8 cellular contexts compared by ENCODE assay signal in genomic region chr2:169584005-169584877, GRCh38. TPM values are rescaled to one million over a fixed set of nuclear protein-coding genes. Genes with fewer than 3 reads are reported as not detected.
DNase-seq lines count a peak whose midpoint lies in the region; ATAC-seq and TF ChIP-seq lines count a peak whose summit lies in the region.

Gene PPIG (plus strand): TSS chr2:169584351. CDS start chr2:169604042, 19,691 bp downstream.

- no peaks in the 10 kb centered on the region for H3K79me1 ChIP-seq in H9 (ENCODE audit: insufficient read depth, low read depth, low read length, poor library complexity, severe bottlenecking)

- H3K27ac Mint-ChIP-seq in H9 = peak within 1 kb of the TSS; percentile 100

- H3K4me2 ChIP-seq in H9 (ENCODE audit: insufficient read depth, insufficient read length, low read length) = peak within 1 kb of the TSS; percentile 95

- H3K4me3 Mint-ChIP-seq in H9 = peak within 1 kb of the TSS; percentile 99 to 100

- H2BK20ac ChIP-seq in H9 (ENCODE audit: low read depth, low read length, poor library complexity, severe bottlenecking) = no peak within 1 kb of the TSS

- H3T11ph ChIP-seq in H9 (ENCODE audit: low read length) = no peak within 1 kb of the TSS

- H2BK15ac ChIP-seq in H9 (ENCODE audit: low read depth, low read length) = 0 out of 2 replicates have a peak within 1 kb of the TSS, but pooled peaks have one; percentile 10

- H3K27ac ChIP-seq in H9 (ENCODE audit: insufficient read length, low read depth, low read length) = peak within 1 kb of the TSS; percentile 95
- H3K27ac ChIP-seq in SJSA1 = peak within 1 kb of the TSS; percentile 95
- H3K27ac ChIP-seq in gastroesophageal sphincter = peak within 1 kb of the TSS; percentile 87 to 99 (median 98)
- H3K27ac ChIP-seq in neutrophil = peak within 1 kb of the TSS; percentile 96
- H3K27ac ChIP-seq in substantia nigra (ENCODE audit: low read depth, low read length, poor library complexity, severe bottlenecking) = peak within 1 kb of the TSS; percentile 94

- peak within 1 kb of the TSS; percentile 55 for H2BK12ac ChIP-seq in H9 (ENCODE audit: insufficient read length, low read depth, low read length)

- peak within 1 kb of the TSS; percentile 67 for H4K8ac ChIP-seq in H9 (replicated peaks; ENCODE audit: insufficient read length, low read depth, low read length)

- peak within 1 kb of the TSS; percentile 99 for H3K14ac ChIP-seq in H9 (ENCODE audit: insufficient read depth, low read length)

- no peak for TF ChIP-seq CTCF in H9 (conservative IDR thresholded peaks at IDR 0.05)
- peak in 1 of 4 experiments; percentile 6 for TF ChIP-seq CTCF in gastroesophageal sphincter (IDR thresholded peaks at IDR 0.05)
- no peak for TF ChIP-seq CTCF in neutrophil (IDR thresholded peaks at IDR 0.05)

- peaks cover 15 to 19% of the 10 kb centered on the region in 2 experiments for H3K9me3 Mint-ChIP-seq in H9

- peaks cover 6 to 23% (median 12%) of the 10 kb centered on the region in 3 experiments for H3K36me3 Mint-ChIP-seq in H9 (ENCODE audit: insufficient read depth in 1 of 3, low read depth in 3 of 3)

- peak within 1 kb of the TSS; percentile 96 for H2BK5ac ChIP-seq in H9 (ENCODE audit: insufficient read length, low read length)

- H3K27me3 ChIP-seq in H9 (ENCODE audit: insufficient read depth, low read length) = no peaks in the 10 kb centered on the region
- H3K27me3 ChIP-seq in MG63 = no peaks in the 10 kb centered on the region
- no peaks in the 10 kb centered on the region for H3K27me3 ChIP-seq in SJSA1 (replicated peaks)
- no peaks in the 10 kb centered on the region for H3K27me3 ChIP-seq in gastroesophageal sphincter
- no peaks in the 10 kb centered on the region for H3K27me3 ChIP-seq in neutrophil

- H4K91ac ChIP-seq in H9 (ENCODE audit: insufficient read length, low read depth, low read length) = peak within 1 kb of the TSS; percentile 12

- H4K20me1 ChIP-seq in H9 (ENCODE audit: control insufficient read depth, insufficient read depth, insufficient read length) = no peaks in the 10 kb centered on the region

- peak within 1 kb of the TSS; percentile 89 for H3K56ac ChIP-seq in H9 (ENCODE audit: insufficient read length, low read depth, low read length)

- H4K5ac ChIP-seq in H9 (ENCODE audit: insufficient read length, low read depth, low read length) = peak within 1 kb of the TSS; percentile 81

- peaks cover 10% of the 10 kb centered on the region in 2 experiments; a peak in 3 of 4 replicates for H3K4me1 Mint-ChIP-seq in H9

- DNase-seq in H9 (peak; percentile 90), MG63 (peak; percentile 88), SJSA1 (ENCODE audit: low read depth in 1 of 2, low spot score in 2 of 2) (peak; percentile 90), substantia nigra (lab: John Stamatoyannopoulos, UW) (peak; percentile 21 to 92 (median 83))
- DNase-seq in activated naive CD4-positive, alpha-beta T cell treated with Interleukin-2 at 50 U/mL for 16 hours = peak; percentile 88

- no peaks in the 10 kb centered on the region; the same call in 1 of the 2 replicates for H3K9me3 ChIP-seq in ES-I3 (ENCODE audit: control insufficient read depth, insufficient read depth, low read length)
- no peaks in the 10 kb centered on the region for H3K9me3 ChIP-seq in H9 (ENCODE audit: control insufficient read depth, low read depth, low read length)
- peaks cover 5% of the 10 kb centered on the region; the same call in 1 of the 2 replicates for H3K9me3 ChIP-seq in MG63
- no peaks in the 10 kb centered on the region for H3K9me3 ChIP-seq in SJSA1 (replicated peaks)
- no peaks in the 10 kb centered on the region for H3K9me3 ChIP-seq in gastroesophageal sphincter
- H3K9me3 ChIP-seq in neutrophil = no peaks in the 10 kb centered on the region

- no peaks in the 10 kb centered on the region for H3K23me2 ChIP-seq in H9 (ENCODE audit: insufficient read length, low read depth, low read length, poor library complexity, severe bottlenecking)

- peak within 1 kb of the TSS; percentile 100 for H3K9ac ChIP-seq in ES-I3 (ENCODE audit: low read depth, low read length)
- H3K9ac ChIP-seq in H9 (ENCODE audit: extremely low read depth, insufficient read length, low read length) = peak within 1 kb of the TSS; percentile 100

- peak within 1 kb of the TSS; percentile 58 for H2AK5ac ChIP-seq in H9 (ENCODE audit: insufficient read length, low read length)

- no peak within 1 kb of the TSS for H2BK120ac ChIP-seq in H9 (ENCODE audit: low read depth, low read length, poor library complexity, severe bottlenecking)

- peak; percentile 43 to 49 for TF ChIP-seq POLR2A in gastroesophageal sphincter (IDR thresholded peaks at IDR 0.05)

- WGBS in H9 (ENCODE audit: extremely low coverage, insufficient read length, low lambda C conversion rate) = no CpG with 5 or more reads among the region's 49 CpGs
- WGBS in gastroesophageal sphincter (ENCODE audit: low coverage in 1 of 2), 2 donors = 17 to 51% methylated on average over 4 to 12 of the region's 49 CpGs

- peak; percentile 96 for ATAC-seq in gastroesophageal sphincter

- H2AFZ ChIP-seq in H9 (ENCODE audit: low read length) = peak within 1 kb of the TSS; percentile 93

- H3K23ac ChIP-seq in H9 (ENCODE audit: insufficient read length, low read depth, low read length) = no peak within 1 kb of the TSS

- H3K4ac ChIP-seq in H9 (ENCODE audit: low read depth, low read length) = peak within 1 kb of the TSS; percentile 63; the same call in 1 of the 2 replicates

- peaks cover 13% of the 10 kb centered on the region for H3K27me3 Mint-ChIP-seq in H9 (ENCODE audit: low read depth)

- H3K4me1 ChIP-seq in ES-I3 (ENCODE audit: insufficient read depth, low read length) (peaks cover 4% of the 10 kb centered on the region; the same call in 1 of the 2 replicates), H9 (ENCODE audit: insufficient read depth, low read length) (no peaks in the 10 kb centered on the region; the same call in 1 of the 2 replicates), SJSA1 (replicated peaks) (peaks cover 9% of the 10 kb centered on the region), gastroesophageal sphincter (peaks cover 0 to 28% (median 15%) of the 10 kb centered on the region in 3 donors), neutrophil (ENCODE audit: control insufficient read depth in 1 of 2, insufficient read depth in 1 of 2, low read depth in 1 of 2, low read length in 1 of 2) (peaks cover 26 to 30% of the 10 kb centered on the region in 2 experiments)

- H3K79me2 ChIP-seq in H9 (ENCODE audit: insufficient read depth, low read length) = peaks cover 27% of the 10 kb centered on the region; the same call in 1 of the 2 replicates

- H3K4me3 ChIP-seq in MG63 (peak within 1 kb of the TSS; percentile 88), SJSA1 (peak within 1 kb of the TSS; percentile 76), gastroesophageal sphincter (peak within 1 kb of the TSS; percentile 63 to 93), neutrophil (ENCODE audit: low read depth in 1 of 2, low read length in 1 of 2) (peak within 1 kb of the TSS; percentile 83 to 92)

- H3K18ac ChIP-seq in H9 (ENCODE audit: insufficient read length, low read depth, low read length) = peak within 1 kb of the TSS; percentile 98

- no peak for TF ChIP-seq EP300 in gastroesophageal sphincter (IDR thresholded peaks at IDR 0.05)

- no peaks in the 10 kb centered on the region for H3K36me3 ChIP-seq in ES-I3 (ENCODE audit: insufficient read depth, low read length)
- peaks cover 9% of the 10 kb centered on the region for H3K36me3 ChIP-seq in MG63
- peaks cover 14% of the 10 kb centered on the region for H3K36me3 ChIP-seq in SJSA1
- no peaks in the 10 kb centered on the region for H3K36me3 ChIP-seq in gastroesophageal sphincter
- no peaks in the 10 kb centered on the region for H3K36me3 ChIP-seq in neutrophil

RNA-seq across cellular contexts. Expression of gene PPIG, which starts in this region (rescaled TPM):
- 66.2 and 68.9 TPM in 2 replicates for total RNA-seq in H9 (2021)
- 18.2 and 23.4 TPM in 2 replicates for total RNA-seq in MG63 (2014; rRNA removed; shearing (Covaris generic); ENCODE audit: low replicate concordance)
- 32.7 and 33.4 TPM in 2 replicates for total RNA-seq in SJSA1 (2014; rRNA removed; shearing (Covaris generic))
- 10 to 100 TPM; 33.3 to 58.8 (median 37.6) TPM for total RNA-seq in gastroesophageal sphincter

Comparison
In these comparisons a context has a peak if more than half of its experiments do, and no peak if none do; other contexts are left out.
1. Peak in every context shown above with its lines: DNase-seq, ATAC-seq, H3K4me3 ChIP-seq and H3K27ac ChIP-seq.